Comparison of ENCODE assay signal across 26 cellular contexts in genomic region chr11:17851697-17852096, GRCh38.
"Had no signal": no experiment of that assay in that cellular context is flagged by ENCODE, and none has a peak within 500 bp of the region (broad histone marks: within the 10 kb centered on the region; RNA-seq: fewer than 3 reads in every experiment).

No MANE protein-coding gene starts in this region.

- H3K36me3 ChIP-seq: neutrophil, pancreas, prostate gland, right lobe of liver, sigmoid colon, transverse colon, upper lobe of right lung, uterus had no signal

- DNase-seq: naive B cell; naive thymus-derived CD8-positive, alpha-beta T cell; nephron progenitor cell; pancreas; right cardiac atrium; right lobe of liver; sigmoid colon; small intestine; stimulated activated CD4-positive, alpha-beta T cell treated with anti-CD3 and anti-CD28 coated beads, Interleukin-15, amount 100 ng/mL, for 24 hours; stimulated activated CD4-positive, alpha-beta T cell treated with anti-CD3 and anti-CD28 coated beads, Interleukin-2, amount 100 ng/mL, for 24 hours; stimulated activated CD4-positive, alpha-beta T cell treated with anti-CD3 and anti-CD28 coated beads, Interleukin-2, amount 100 ng/mL, for 48 hours; stimulated activated CD4-positive, alpha-beta T cell treated with anti-CD3 and anti-CD28 coated beads, Interleukin-4, amount 100 ng/mL, for 24 hours; stimulated activated naive B cell treated with anti-CD40 and anti-IgM and Interleukin-4, amounts not matched to agents 10 μg/mL and 1 μg/mL and 100 μg/mL, for 72 hours; stimulated activated naive CD8-positive, alpha-beta T cell treated with anti-CD3 and anti-CD28 coated beads, Interleukin-15, amount 100 ng/mL, for 72 hours; stimulated activated naive CD8-positive, alpha-beta T cell treated with anti-CD3 and anti-CD28 coated beads, Interleukin-15, Interleukin-2, amounts not matched to agents 100 U/mL and 50 U/mL, for 24 hours; substantia nigra; testis; tibial artery; transverse colon; upper lobe of right lung; uterus had no signal

- H3K27me3 ChIP-seq: neutrophil, pancreas, right lobe of liver, sigmoid colon, suprapubic skin, testis, tibial artery, transverse colon, upper lobe of right lung, uterus had no signal

- FAIRE-seq: pancreas, small intestine had no signal

- H3K9me3 ChIP-seq: neutrophil, pancreas, prostate gland, right lobe of liver, sigmoid colon, suprapubic skin, testis, tibial artery, transverse colon, upper lobe of right lung, uterus had no signal

- H3K4me3 ChIP-seq: pancreas, prostate gland, right lobe of liver, sigmoid colon, suprapubic skin, testis, tibial artery, transverse colon, upper lobe of right lung, uterus had no signal

- H3K27ac ChIP-seq: neutrophil, pancreas, prostate gland, right lobe of liver, sigmoid colon, suprapubic skin, testis, tibial artery, transverse colon, upper lobe of right lung, uterus had no signal

- H3K4me1 ChIP-seq: pancreas, prostate gland, right lobe of liver, sigmoid colon, suprapubic skin, testis, tibial artery, transverse colon, upper lobe of right lung, uterus had no signal

- ATAC-seq: naive thymus-derived CD8-positive, alpha-beta T cell; natural killer cell treated with Interleukin-12 subunit alpha and Interleukin-12 subunit beta and Interleukin-15 and Interleukin-18, amount 100 ng/mL, for 72 hours; pancreas; right cardiac atrium; right lobe of liver; stimulated activated effector memory CD8-positive, alpha-beta T cell treated with anti-CD3 and anti-CD28 coated beads, Interleukin-12 subunit alpha, Interleukin-12 subunit beta, amount 100 ng/mL, for 72 hours; stimulated activated naive B cell treated with anti-CD40 and anti-IgM and Interleukin-4, amounts not matched to agents 10 μg/mL and 1 μg/mL and 100 μg/mL, for 72 hours; stimulated activated naive CD8-positive, alpha-beta T cell treated with anti-CD3 and anti-CD28 coated beads, Interleukin-15, amount 100 ng/mL, for 72 hours; stimulated activated naive CD8-positive, alpha-beta T cell treated with anti-CD3 and anti-CD28 coated beads, Interleukin-15, Interleukin-2, amounts not matched to agents 100 U/mL and 50 U/mL, for 24 hours; upper lobe of right lung had no signal
